ENCODE assay signal across 8 cellular contexts in genomic region chr16:67228034-67228785, GRCh38. TPM values are rescaled to one million over a fixed set of nuclear protein-coding genes. Genes with fewer than 3 reads are reported as not detected.
DNase-seq lines count a peak whose midpoint lies in the region; ATAC-seq and TF ChIP-seq lines count a peak whose summit lies in the region.

No MANE protein-coding gene starts in this region.

- H3K79me1 ChIP-seq in mesenchymal stem cell (replicated peaks; ENCODE audit: low read length, poor library complexity, severe bottlenecking): peaks cover 32% of the 10 kb centered on the region

- no peak overlapping the region for H2BK15ac ChIP-seq in mesenchymal stem cell (ENCODE audit: low read depth, poor library complexity, severe bottlenecking)

- no peak for TF ChIP-seq POLR2A in heart left ventricle (IDR thresholded peaks at IDR 0.05)
- no peak for TF ChIP-seq POLR2A in lower leg skin (IDR thresholded peaks at IDR 0.05)

- H3K4me1 ChIP-seq in heart left ventricle (peaks cover 2 to 32% (median 17%) of the 10 kb centered on the region in 12 donors), mesenchymal stem cell (ENCODE audit: control insufficient read depth, insufficient read depth, low read depth, low read length) (peaks cover 19% of the 10 kb centered on the region), urinary bladder (ENCODE audit: insufficient read depth) (no peaks in the 10 kb centered on the region)

- H3K9me3 ChIP-seq in heart left ventricle: no peaks in the 10 kb centered on the region
- H3K9me3 ChIP-seq in mesenchymal stem cell (ENCODE audit: control insufficient read depth, low read length): no peaks in the 10 kb centered on the region

- peak overlapping the region; percentile 79 for H3K4me2 ChIP-seq in mesenchymal stem cell (ENCODE audit: low read length, poor library complexity, severe bottlenecking)

- no peaks in the 10 kb centered on the region for H3K27me3 ChIP-seq in heart left ventricle
- no peaks in the 10 kb centered on the region for H3K27me3 ChIP-seq in mesenchymal stem cell (ENCODE audit: control insufficient read depth in 1 of 2, insufficient read depth in 1 of 2, low read length in 2 of 2)

- no peak overlapping the region for H3K14ac ChIP-seq in mesenchymal stem cell (ENCODE audit: low read length in 2 of 2)

- H2BK5ac ChIP-seq in mesenchymal stem cell (ENCODE audit: low read depth, low read length, poor library complexity, severe bottlenecking): no peak overlapping the region

- H4K8ac ChIP-seq in mesenchymal stem cell (ENCODE audit: low read length): peak overlapping the region; percentile 38

- in situ Hi-C loops in astrocyte of the spinal cord (cut with HindIII; ENCODE audit: low sequenced_read_pairs): no loop called here

- TF ChIP-seq CTCF in heart left ventricle (IDR thresholded peaks at IDR 0.05) (no peak), astrocyte of the spinal cord (IDR thresholded peaks at IDR 0.05; ENCODE audit: low read depth, low read length) (no peak), lower leg skin (IDR thresholded peaks at IDR 0.05) (no peak)

- H3K4me3 ChIP-seq in heart left ventricle: peak overlapping the region in 9 of 12 donors; percentile 68 to 97 (median 86)
- peak overlapping the region; percentile 93 for H3K4me3 ChIP-seq in astrocyte of the spinal cord (ENCODE audit: low read depth, low read length)
- peak overlapping the region in 1 of 2 experiments; percentile 92 for H3K4me3 ChIP-seq in mesenchymal stem cell (ENCODE audit: insufficient read depth in 1 of 2, low read depth in 1 of 2, low read length in 2 of 2)
- peak overlapping the region; percentile 73 for H3K4me3 ChIP-seq in urinary bladder (ENCODE audit: low read depth, low read length)
- H3K4me3 ChIP-seq in lower leg skin (ENCODE audit: low read depth, poor library complexity, severe bottlenecking): no peak overlapping the region

- ATAC-seq in heart left ventricle (no peak), left ventricle myocardium superior (no peak), GM19351 (IDR thresholded peaks at IDR 0.05; ENCODE audit: unreplicated experiment) (no peak)

- H2AFZ ChIP-seq in mesenchymal stem cell (ENCODE audit: low read depth, low read length): no peak overlapping the region

- H3K36me3 ChIP-seq in heart left ventricle (peaks cover 0 to 55% (median 51%) of the 10 kb centered on the region in 9 donors), mesenchymal stem cell (ENCODE audit: control insufficient read depth in 1 of 2, insufficient read depth in 2 of 2, low read depth in 1 of 2, low read length in 2 of 2) (peaks cover 52 to 63% of the 10 kb centered on the region in 2 experiments), urinary bladder (ENCODE audit: insufficient read depth) (no peaks in the 10 kb centered on the region)

- no peak overlapping the region for H2BK12ac ChIP-seq in mesenchymal stem cell (ENCODE audit: low read length in 2 of 2)

- no peak overlapping the region for H2BK120ac ChIP-seq in mesenchymal stem cell (ENCODE audit: low read depth, low read length)

- DNase-seq in heart left ventricle (peak in 3 of 5 donors; percentile 20 to 53 (median 26)), left ventricle myocardium superior (no peak), astrocyte of the spinal cord (ENCODE audit: low read depth, low spot score) (no peak), mesenchymal stem cell (no peak), lower leg skin (ENCODE audit: low spot score in 2 of 2) (no peak), DMS 273 treated with DMSO at 0.1 percent for 48 hours (lab: John Stamatoyannopoulos, UW) (no peak)

- peak overlapping the region; percentile 98 for H3K9ac ChIP-seq in mesenchymal stem cell (ENCODE audit: low read length)

- no peak overlapping the region for H3K18ac ChIP-seq in mesenchymal stem cell (ENCODE audit: low read depth in 1 of 2, low read length in 2 of 2)

- H4K91ac ChIP-seq in mesenchymal stem cell (ENCODE audit: low read length): no peak overlapping the region

- H3K23ac ChIP-seq in mesenchymal stem cell (ENCODE audit: low read length in 2 of 2): no peak overlapping the region

- H3K4ac ChIP-seq in mesenchymal stem cell (ENCODE audit: low read depth in 1 of 2, low read length in 2 of 2): no peak overlapping the region

- no peak overlapping the region for H3K27ac ChIP-seq in heart left ventricle
- no peak overlapping the region for H3K27ac ChIP-seq in mesenchymal stem cell (ENCODE audit: low read length, poor library complexity, severe bottlenecking)
- H3K27ac ChIP-seq in urinary bladder (ENCODE audit: low read depth): no peak overlapping the region

- intact Hi-C loops in heart left ventricle (cut with DNase I): loop anchor here in 4 of 10 donors (5.0 kb wide), 1 partner anchor 36 kb away; the partner anchor contains the start of genes E2F4 (in 4 of the 4) and EXOC3L1 (in 4 of the 4)
- intact Hi-C loops in left ventricle myocardium superior (cut with micrococcal nuclease): no loop called here
- intact Hi-C loops in lower leg skin (cut with DNase I; ENCODE audit: low total_unique reads): no loop called here

- 79 to 87% (median 86%) methylated on average over 7 to 9 of the region's 9 CpGs for WGBS in heart left ventricle, 4 donors
- WGBS in mesenchymal stem cell: 94% methylated on average over 9 of the region's 9 CpGs
- WGBS in urinary bladder: 89% methylated on average over 9 of the region's 9 CpGs
- WGBS in lower leg skin, 2 donors: 86 to 91% methylated on average over 9 of the region's 9 CpGs

- no peak overlapping the region for H2AK5ac ChIP-seq in mesenchymal stem cell (ENCODE audit: low read length, severe bottlenecking)

RNA-seq across cellular contexts. Expression of gene TMEM208, which starts 1.3 kb away (rescaled TPM):
- total RNA-seq in heart left ventricle: 10 to 100 TPM in 6 of 9 donors, 1 to 10 TPM in 3; 6.2 to 21.8 (median 11.9) TPM
- polyA plus RNA-seq in heart left ventricle: 10 to 100 TPM; 49.5 to 79.7 TPM
- total RNA-seq in left ventricle myocardium superior: 11.7 TPM
- polyA plus RNA-seq in mesenchymal stem cell (2013, experiment 1 of 2): 43.4 TPM
- 44.0 TPM for polyA plus RNA-seq in mesenchymal stem cell (2013, experiment 2 of 2)
- total RNA-seq in urinary bladder: 12.6 TPM
- polyA plus RNA-seq in urinary bladder: 54.4 TPM
- 10 to 100 TPM; 20.8 to 40.3 (median 31.0) TPM for total RNA-seq in lower leg skin

RNA-seq across cellular contexts. Expression of gene FHOD1, which starts 19.1 kb away (rescaled TPM):
- total RNA-seq in heart left ventricle: 10 to 100 TPM in 8 of 9 donors, 1 to 10 TPM in 1; 9.6 to 30.3 (median 18.0) TPM
- polyA plus RNA-seq in heart left ventricle: 10 to 100 TPM; 13.1 to 26.6 TPM
- total RNA-seq in left ventricle myocardium superior: 14.5 TPM
- 51.6 TPM for polyA plus RNA-seq in mesenchymal stem cell (2013, experiment 1 of 2)
- polyA plus RNA-seq in mesenchymal stem cell (2013, experiment 2 of 2): 50.1 TPM
- 7.5 TPM for total RNA-seq in urinary bladder
- 16.4 TPM for polyA plus RNA-seq in urinary bladder
- 10 to 100 TPM in 1 of 4 donors, 1 to 10 TPM in 3; 6.3 to 15.6 (median 8.4) TPM for total RNA-seq in lower leg skin

RNA-seq across cellular contexts. Expression of gene SLC9A5, which starts 20.6 kb away (rescaled TPM):
- total RNA-seq in heart left ventricle (1 to 10 TPM in 6 of 9 donors, under 1 TPM in 3; 0.16 to 2.0 (median 1.3) TPM), left ventricle myocardium superior (1.2 TPM), urinary bladder (0.32 TPM), lower leg skin (under 1 TPM; 0.04 to 0.83 (median 0.64) TPM)
- polyA plus RNA-seq in heart left ventricle (1 to 10 TPM in 1 of 2 donors, under 1 TPM in 1; 0.29 to 1.0 TPM), urinary bladder (0.29 TPM)
- polyA plus RNA-seq in mesenchymal stem cell (2013, experiment 1 of 2): 1.5 TPM
- 1.5 TPM for polyA plus RNA-seq in mesenchymal stem cell (2013, experiment 2 of 2)

RNA-seq across cellular contexts. Expression of gene ELMO3, which starts 29.3 kb away (rescaled TPM):
- total RNA-seq in heart left ventricle (1 to 10 TPM in 1 of 9 donors, under 1 TPM in 8; 0.32 to 1.8 (median 0.65) TPM), left ventricle myocardium superior (0.79 TPM), urinary bladder (2.7 TPM), lower leg skin (10 to 100 TPM; 37.2 to 62.2 (median 51.6) TPM)
- polyA plus RNA-seq in heart left ventricle (under 1 TPM; 0.68 to 0.91 TPM), urinary bladder (6.4 TPM)
- 0.64 TPM for polyA plus RNA-seq in mesenchymal stem cell (2013, experiment 1 of 2)
- 0.49 TPM for polyA plus RNA-seq in mesenchymal stem cell (2013, experiment 2 of 2)

RNA-seq across cellular contexts. Expression of gene E2F4, which starts 36.3 kb away (rescaled TPM):
- total RNA-seq in heart left ventricle: 10 to 100 TPM; 25.2 to 71.3 (median 33.7) TPM
- 10 to 100 TPM; 29.3 to 41.4 TPM for polyA plus RNA-seq in heart left ventricle
- 35.7 TPM for total RNA-seq in left ventricle myocardium superior
- 40.9 TPM for polyA plus RNA-seq in mesenchymal stem cell (2013, experiment 1 of 2)
- 39.0 TPM for polyA plus RNA-seq in mesenchymal stem cell (2013, experiment 2 of 2)
- total RNA-seq in urinary bladder: 28.0 TPM
- polyA plus RNA-seq in urinary bladder: 65.0 TPM
- total RNA-seq in lower leg skin: 10 to 100 TPM; 56.8 to 74.8 (median 68.1) TPM

Comparison
In these comparisons a context has a peak if more than half of its experiments do, and no peak if none do; other contexts are left out.
1. DNase-seq: peak in heart left ventricle (3 of 5); none in left ventricle myocardium superior (single experiment), astrocyte of the spinal cord (single experiment), mesenchymal stem cell (single experiment), lower leg skin (0 of 2) and DMS 273 treated with DMSO at 0.1 percent for 48 hours (single experiment).